1 cellular context compared by ENCODE assay signal in genomic region chr10:131973160-131973951, GRCh38.
TF ChIP-seq lines count a peak whose summit lies in the region.

No MANE protein-coding gene starts in this region.

TF ChIP-seq in K562, 482 proteins besides CTCF, POLR2A, EP300 and RAD21:
- no peak for TF ChIP-seq ZBTB7A (IDR thresholded peaks at IDR 0.05; ENCODE audit: borderline replicate concordance, control insufficient read depth, low read depth, low read length)
- TF ChIP-seq PTTG1 (tag; IDR thresholded peaks at IDR 0.05; ENCODE audit: low read depth): no peak
- 0 out of 2 replicates have a peak, but pooled peaks have one; percentile 16 for TF ChIP-seq ZBTB33 (CRISPR knock-in tag; IDR thresholded peaks at IDR 0.05)
